In genomic region chr4:39464886-39465501, GRCh38 we compare ENCODE assay signal across 1 cellular context.
TF ChIP-seq lines count a peak whose summit lies in the region.

No MANE protein-coding gene starts in this region.

TF ChIP-seq in GM12878, 131 proteins besides CTCF, POLR2A, EP300 and RAD21 (continued from another document):
- no peak for TF ChIP-seq ZNF687 (IDR thresholded peaks at IDR 0.05)
- no peak for TF ChIP-seq IRF3 (IDR thresholded peaks at IDR 0.05)
- TF ChIP-seq ATF7 (IDR thresholded peaks at IDR 0.05; ENCODE audit: low read depth) = peak; percentile 86
